ENCODE assay signal across 11 cellular contexts in the genomic region with DNA sequence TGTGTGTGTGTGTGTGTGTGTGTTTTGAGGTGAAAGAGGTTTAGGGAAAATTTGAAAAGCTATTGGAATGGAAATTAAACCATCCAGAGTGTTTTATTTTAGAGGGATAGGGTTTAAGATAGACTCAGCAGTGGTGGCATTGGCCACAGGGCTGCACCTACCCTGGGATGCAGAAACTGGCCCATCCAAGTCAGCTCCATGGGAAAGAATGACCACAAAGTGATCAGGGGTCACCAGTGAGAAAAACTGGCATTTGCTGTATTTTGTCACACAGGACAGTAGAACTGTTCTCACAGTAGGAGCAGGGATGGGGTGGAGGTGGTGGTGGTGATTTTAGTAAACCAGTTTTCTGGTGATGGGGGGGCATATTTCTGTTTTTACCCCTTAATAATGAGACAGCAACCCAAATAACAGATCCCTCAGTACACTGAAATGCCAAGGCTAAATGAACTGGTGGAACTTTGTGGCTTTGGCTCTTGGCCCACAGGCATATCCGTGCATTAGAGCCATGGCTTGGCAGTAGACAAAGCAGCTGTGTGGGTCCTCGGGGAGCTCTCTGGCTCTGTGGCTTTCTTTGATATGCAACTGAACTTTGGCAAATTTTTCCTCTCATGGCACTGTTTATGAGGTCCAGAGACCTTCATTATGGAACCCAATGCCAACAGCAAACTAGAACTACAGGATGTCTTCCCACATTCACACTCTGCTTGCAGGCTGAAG.
DNase-seq lines count a peak whose midpoint lies in the region; ATAC-seq and TF ChIP-seq lines count a peak whose summit lies in the region.
"Had no signal": no experiment of that assay in that cellular context is flagged by ENCODE, and none has a peak within 500 bp of the region (broad histone marks: within the 10 kb centered on the region; RNA-seq: fewer than 3 reads in every experiment).

No MANE protein-coding gene starts in this region.

- H3K4me1 ChIP-seq in right lobe of liver (peaks cover 0 to 32% (median 11%) of the 10 kb centered on the region in 4 donors), aorta (ENCODE audit: control insufficient read depth in 1 of 2, insufficient read depth in 2 of 2, low read length in 2 of 2) (peaks cover 0 to 2% of the 10 kb centered on the region in 2 donors)

- no peak for TF ChIP-seq POLR2A in right lobe of liver (IDR thresholded peaks at IDR 0.05)

- intact Hi-C loops in Right ventricle myocardium superior (cut with DNase I): no loop called here
- intact Hi-C loops in cardiac septum (cut with DNase I): no loop called here
- intact Hi-C loops in right lobe of liver (cut with DNase I): no loop called here
- intact Hi-C loops in aorta (cut with DNase I): no loop called here

- H3K27me3 ChIP-seq in right lobe of liver: no peaks in the 10 kb centered on the region
- no peaks in the 10 kb centered on the region for H3K27me3 ChIP-seq in aorta (ENCODE audit: control insufficient read depth in 1 of 2, insufficient read depth in 2 of 2, low read length in 1 of 2)

- H3K27ac ChIP-seq in right lobe of liver (no peak overlapping the region), aorta (ENCODE audit: low read depth in 1 of 2, low read length in 2 of 2) (no peak overlapping the region)

- in situ Hi-C loops in astrocyte of the spinal cord (cut with HindIII; ENCODE audit: low sequenced_read_pairs): no loop called here

- no peaks in the 10 kb centered on the region for H3K36me3 ChIP-seq in right lobe of liver
- no peaks in the 10 kb centered on the region for H3K36me3 ChIP-seq in aorta (ENCODE audit: control insufficient read depth in 1 of 2, insufficient read depth in 2 of 2, low read length in 1 of 2)

- no peak for TF ChIP-seq CTCF in astrocyte of the spinal cord (IDR thresholded peaks at IDR 0.05; ENCODE audit: low read depth, low read length)
- no peak for TF ChIP-seq CTCF in right lobe of liver (IDR thresholded peaks at IDR 0.05)
- TF ChIP-seq CTCF in GM10266 (IDR thresholded peaks at IDR 0.05; ENCODE audit: control insufficient read depth, insufficient read depth, low read depth, missing control alignments): no peak

- H3K4me3 ChIP-seq in astrocyte of the spinal cord (ENCODE audit: low read depth, low read length) (no peak overlapping the region), right lobe of liver (no peak overlapping the region), aorta (ENCODE audit: low read length in 2 of 2) (no peak overlapping the region)

- 20% methylated on average over 1 of the region's 2 CpGs for WGBS in right lobe of liver (ENCODE audit: insufficient coverage, low coverage, low lambda C conversion rate, missing lambda C conversion rate)
- 3 to 4% methylated on average over 2 of the region's 2 CpGs for WGBS in aorta, 2 donors

- ATAC-seq in Right ventricle myocardium superior (ENCODE audit: poor library complexity): peak; percentile 67
- ATAC-seq in right lobe of liver: peak; percentile 70 to 78 (median 76)
- ATAC-seq in aorta (ENCODE audit: low FRiP score): peak; percentile 19
- no peak for ATAC-seq in HG02588 (IDR thresholded peaks at IDR 0.05; ENCODE audit: unreplicated experiment)

- DNase-seq in Right ventricle myocardium superior: peak; percentile 69
- no peak for DNase-seq in cardiac septum (ENCODE audit: low spot score)
- DNase-seq in astrocyte of the spinal cord (ENCODE audit: low read depth, low spot score): peak; percentile 83
- DNase-seq in right lobe of liver: peak; percentile 37 to 74 (median 61)
- DNase-seq in aorta: peak in 1 of 2 donors; percentile 75
- DNase-seq in Ammon's horn (ENCODE audit: low spot score): no peak
- DNase-seq in GM10266 (ENCODE audit: extremely low spot score): no peak
- DNase-seq: activated naive CD4-positive, alpha-beta T cell treated with anti-CD3 and anti-CD28 coated beads, Interleukin-2, amount 10 ng/mL, durations not matched to agents 7 days and 5 days; MM.1S; OCI-M1 had no signal

- H3K9me3 ChIP-seq in right lobe of liver (no peaks in the 10 kb centered on the region), aorta (ENCODE audit: control insufficient read depth, low read length) (no peaks in the 10 kb centered on the region)

Comparison
In these comparisons a context has a peak if more than half of its experiments do, and no peak if none do; other contexts are left out.
1. DNase-seq: peak in Right ventricle myocardium superior (single experiment), astrocyte of the spinal cord (single experiment) and right lobe of liver (3 of 3); none in cardiac septum (single experiment), Ammon's horn (single experiment) and GM10266 (single experiment).